Comparison of ENCODE assay signal across 8 cellular contexts in the genomic region with DNA sequence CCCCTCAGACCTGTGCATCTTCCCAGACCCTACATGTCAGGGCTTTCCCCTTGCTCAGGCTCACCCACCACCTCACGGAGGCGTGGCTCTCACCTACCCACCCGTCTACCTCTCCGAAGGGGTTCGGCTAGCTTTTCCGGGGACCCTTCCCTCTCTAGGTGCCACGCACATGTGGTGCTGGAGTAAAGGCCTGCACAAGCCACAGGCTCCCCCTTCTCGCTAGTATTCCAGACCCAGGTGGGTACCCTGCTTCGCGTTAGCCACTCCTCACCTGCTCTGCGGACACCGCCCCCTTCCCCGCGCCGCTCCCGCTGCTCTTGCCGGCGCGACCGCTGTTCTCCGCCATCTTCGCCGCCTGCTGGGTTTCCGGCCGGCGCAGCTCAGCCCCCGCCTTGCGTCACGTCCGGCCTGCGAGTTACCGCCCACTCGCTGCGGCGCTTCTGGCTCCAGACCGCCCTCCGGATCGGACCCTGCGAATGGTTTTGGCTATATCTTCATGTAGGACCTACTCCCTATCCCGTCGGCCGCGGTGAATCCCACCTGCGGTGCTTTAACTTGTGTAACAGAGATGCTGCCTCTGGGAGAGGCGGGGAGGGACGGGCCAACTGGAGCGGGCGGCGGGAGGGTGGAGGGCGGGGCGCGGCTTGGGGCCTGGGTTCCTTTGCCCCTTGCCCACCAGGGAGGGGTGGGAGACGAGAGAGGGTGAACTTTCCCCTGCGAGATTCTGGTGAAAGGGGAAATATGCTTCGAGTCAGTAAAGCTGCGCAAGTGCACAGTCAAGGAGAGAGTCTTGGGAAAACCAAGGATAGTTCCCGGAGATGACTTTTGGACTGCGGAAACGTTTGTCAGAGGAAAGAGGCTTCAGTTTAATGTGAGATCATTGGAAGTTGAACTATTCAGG. TPM values are rescaled to one million over a fixed set of nuclear protein-coding genes. Genes with fewer than 3 reads are reported as not detected.
DNase-seq lines count a peak whose midpoint lies in the region; ATAC-seq and TF ChIP-seq lines count a peak whose summit lies in the region.

A gene with protein sequence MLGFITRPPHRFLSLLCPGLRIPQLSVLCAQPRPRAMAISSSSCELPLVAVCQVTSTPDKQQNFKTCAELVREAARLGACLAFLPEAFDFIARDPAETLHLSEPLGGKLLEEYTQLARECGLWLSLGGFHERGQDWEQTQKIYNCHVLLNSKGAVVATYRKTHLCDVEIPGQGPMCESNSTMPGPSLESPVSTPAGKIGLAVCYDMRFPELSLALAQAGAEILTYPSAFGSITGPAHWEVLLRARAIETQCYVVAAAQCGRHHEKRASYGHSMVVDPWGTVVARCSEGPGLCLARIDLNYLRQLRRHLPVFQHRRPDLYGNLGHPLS (plus strand): TSS at position 425 of the 901 bp plus-strand sequence. CDS start 72 bp downstream, at position 497.
A gene with protein sequence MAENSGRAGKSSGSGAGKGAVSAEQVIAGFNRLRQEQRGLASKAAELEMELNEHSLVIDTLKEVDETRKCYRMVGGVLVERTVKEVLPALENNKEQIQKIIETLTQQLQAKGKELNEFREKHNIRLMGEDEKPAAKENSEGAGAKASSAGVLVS (minus strand): TSS at position 357 of the 901 bp plus-strand sequence. CDS start 11 bp downstream, at position 346.

- H3K4me3 ChIP-seq in testis = peak within 1 kb of the TSS; percentile 93

- H3K9me3 ChIP-seq in testis = no peaks in the 10 kb centered on the region

- TF ChIP-seq CTCF in GM10266 (IDR thresholded peaks at IDR 0.05; ENCODE audit: control insufficient read depth, insufficient read depth, low read depth, missing control alignments) = no peak
- TF ChIP-seq CTCF in osteocyte (IDR thresholded peaks at IDR 0.05) = no peak
- no peak for TF ChIP-seq CTCF in testis (IDR thresholded peaks at IDR 0.05)

- no peak for TF ChIP-seq POLR2A in testis (IDR thresholded peaks at IDR 0.05)

- peaks cover 45% of the 10 kb centered on the region for H3K4me1 Mint-ChIP-seq in activated naive CD8-positive, alpha-beta T cell treated with anti-CD3 and anti-CD28 coated beads, Interleukin-2, amount 10 ng/mL, durations not matched to agents 7 days and 5 days
- peaks cover 48% of the 10 kb centered on the region for H3K4me1 Mint-ChIP-seq in osteocyte (ENCODE audit: unreplicated experiment)

- 0% methylated on average over 21 to 59 of the region's 59 CpGs for WGBS in testis, 2 donors

- H3K9me3 Mint-ChIP-seq in activated naive CD8-positive, alpha-beta T cell treated with anti-CD3 and anti-CD28 coated beads, Interleukin-2, amount 10 ng/mL, durations not matched to agents 7 days and 5 days = no peaks in the 10 kb centered on the region
- H3K9me3 Mint-ChIP-seq in osteocyte (ENCODE audit: unreplicated experiment) = no peaks in the 10 kb centered on the region

- H3K27ac Mint-ChIP-seq in activated naive CD8-positive, alpha-beta T cell treated with anti-CD3 and anti-CD28 coated beads, Interleukin-2, amount 10 ng/mL, durations not matched to agents 7 days and 5 days = peak within 1 kb of the TSS; percentile 89
- H3K27ac Mint-ChIP-seq in osteocyte (ENCODE audit: unreplicated experiment) = peak within 1 kb of the TSS; percentile 94

- ATAC-seq in HG02571 (IDR thresholded peaks at IDR 0.05; ENCODE audit: unreplicated experiment) = peak; percentile 64
- ATAC-seq in activated naive CD8-positive, alpha-beta T cell treated with anti-CD3 and anti-CD28 coated beads, Interleukin-2, amount 10 ng/mL, durations not matched to agents 7 days and 5 days (ENCODE audit: low read depth) = peak; percentile 80

- no peaks in the 10 kb centered on the region for H3K36me3 ChIP-seq in testis (ENCODE audit: low read depth, missing control alignments)

- peak; percentile 89 for DNase-seq in GM10266 (ENCODE audit: extremely low spot score)
- DNase-seq in NCI-H1048 (lab: John Stamatoyannopoulos, UW) = peak; percentile 74
- DNase-seq in SW 1271 (lab: John Stamatoyannopoulos, UW) = peak; percentile 50 to 70
- DNase-seq in activated naive CD8-positive, alpha-beta T cell treated with anti-CD3 and anti-CD28 coated beads, Interleukin-2, amount 10 ng/mL, durations not matched to agents 7 days and 5 days = peak; percentile 90
- peak; percentile 69 to 94 (median 90) for DNase-seq in head of caudate nucleus
- peak; percentile 94 for DNase-seq in osteocyte (ENCODE audit: extremely low spot score, unreplicated experiment)
- peak; percentile 92 for DNase-seq in testis

- no peaks in the 10 kb centered on the region for H3K27me3 ChIP-seq in testis

- peak within 1 kb of the TSS; percentile 91 to 92 for H3K27ac ChIP-seq in testis

- H3K4me3 Mint-ChIP-seq in activated naive CD8-positive, alpha-beta T cell treated with anti-CD3 and anti-CD28 coated beads, Interleukin-2, amount 10 ng/mL, durations not matched to agents 7 days and 5 days = peak within 1 kb of the TSS; percentile 94
- H3K4me3 Mint-ChIP-seq in osteocyte (ENCODE audit: unreplicated experiment) = peak within 1 kb of the TSS; percentile 94

- POLR2A ChIA-PET in activated naive CD8-positive, alpha-beta T cell treated with anti-CD3 and anti-CD28 coated beads, Interleukin-2, amount 10 ng/mL, durations not matched to agents 7 days and 5 days (lab: Charles Lee) = interaction anchor here (0.6 to 2.5 kb wide), 21 partner anchors 10 to 407 kb away, joined by 3 to 16 read pairs (median 4); partner anchors contain the start of genes ARHGAP30, CD48, F11R and KLHDC9

- H3K27me3 Mint-ChIP-seq in activated naive CD8-positive, alpha-beta T cell treated with anti-CD3 and anti-CD28 coated beads, Interleukin-2, amount 10 ng/mL, durations not matched to agents 7 days and 5 days = no peaks in the 10 kb centered on the region
- no peaks in the 10 kb centered on the region for H3K27me3 Mint-ChIP-seq in osteocyte (ENCODE audit: unreplicated experiment)

- intact Hi-C loops in head of caudate nucleus (cut with DNase I) (no loop called here), testis (cut with DNase I; ENCODE audit: low total_unique reads) (no loop called here)

- peaks cover 28% of the 10 kb centered on the region for H3K4me1 ChIP-seq in testis

- H3K36me3 Mint-ChIP-seq in activated naive CD8-positive, alpha-beta T cell treated with anti-CD3 and anti-CD28 coated beads, Interleukin-2, amount 10 ng/mL, durations not matched to agents 7 days and 5 days = peaks cover 19% of the 10 kb centered on the region
- peaks cover 24% of the 10 kb centered on the region for H3K36me3 Mint-ChIP-seq in osteocyte (ENCODE audit: unreplicated experiment)

RNA-seq across cellular contexts. Expression of the first gene that starts in this region (rescaled TPM):
- 10 to 100 TPM; 44.7 to 49.3 TPM for total RNA-seq in activated naive CD8-positive, alpha-beta T cell treated with anti-CD3 and anti-CD28 coated beads, Interleukin-2, amount 10 ng/mL, durations not matched to agents 7 days and 5 days
- total RNA-seq in osteocyte (31.2 and 33.2 TPM in 2 replicates), testis (10 to 100 TPM; 44.8 to 51.1 TPM)
- 51.1 TPM for polyA plus RNA-seq in testis (ENCODE audit: insufficient read depth, low read depth, low replicate concordance)

RNA-seq across cellular contexts. Expression of the second gene that starts in this region (rescaled TPM):
- total RNA-seq in activated naive CD8-positive, alpha-beta T cell treated with anti-CD3 and anti-CD28 coated beads, Interleukin-2, amount 10 ng/mL, durations not matched to agents 7 days and 5 days = 10 to 100 TPM; 54.1 to 62.3 TPM
- total RNA-seq in osteocyte (48.9 and 49.2 TPM in 2 replicates), testis (10 to 100 TPM; 76.8 to 88.6 TPM)
- 96.3 TPM for polyA plus RNA-seq in testis (ENCODE audit: insufficient read depth, low read depth, low replicate concordance)

Comparison
In these comparisons a context has a peak if more than half of its experiments do, and no peak if none do; other contexts are left out.
1. Peak in every context shown above with its lines: DNase-seq, ATAC-seq, H3K4me3 ChIP-seq and H3K27ac ChIP-seq.